8 cellular contexts compared by ENCODE assay signal in the genomic region with DNA sequence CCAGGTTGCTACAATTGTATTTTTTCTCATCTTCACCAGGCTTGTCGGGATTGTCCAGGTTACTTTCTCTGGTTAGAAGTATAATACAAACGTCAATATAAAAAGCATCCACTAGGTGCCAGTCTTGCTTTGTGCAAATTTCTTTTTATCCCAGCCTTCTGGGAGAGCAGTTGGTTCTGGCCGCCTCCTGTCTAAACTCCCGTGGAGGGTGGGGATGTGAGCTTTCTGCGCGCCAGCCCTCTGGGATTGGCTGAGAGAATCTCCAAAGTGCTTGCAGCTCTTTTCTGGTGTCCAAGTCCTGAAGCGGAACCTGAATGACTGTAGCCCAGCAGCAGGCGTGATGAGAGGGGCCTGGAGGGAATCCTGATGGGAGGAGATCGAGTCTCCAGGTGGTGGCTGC. TPM values are rescaled to one million over a fixed set of nuclear protein-coding genes. Genes with fewer than 3 reads are reported as not detected.
DNase-seq lines count a peak whose midpoint lies in the region; ATAC-seq and TF ChIP-seq lines count a peak whose summit lies in the region.

No MANE protein-coding gene starts in this region.

- WGBS in liver, result 28% methylated on average over 9 of the region's 9 CpGs

- H3K4me3 ChIP-seq in liver (ENCODE audit: low read depth in 1 of 3, low read length in 3 of 3), result no peak overlapping the region

- DNase-seq in Ammon's horn (ENCODE audit: low spot score) (peak; percentile 84), NCI-H2081 (lab: John Stamatoyannopoulos, UW) (peak; percentile 71 to 83), T1000 (lab: John Stamatoyannopoulos, UW) (peak; percentile 43), dedifferentiated amniotic fluid mesenchymal stem cell (ENCODE audit: extremely low spot score) (peak; percentile 89)
- peak; percentile 26 to 39 for DNase-seq in stimulated activated naive CD8-positive, alpha-beta T cell treated with anti-CD3 and anti-CD28 coated beads, Interleukin-15, amount 100 ng/mL, for 72 hours

- no peak overlapping the region for H3K27ac ChIP-seq in liver (ENCODE audit: low read depth in 1 of 2, low read length in 2 of 2)

- H3K9me3 ChIP-seq in liver (ENCODE audit: control insufficient read depth in 4 of 4, low read length in 3 of 4), result no peaks in the 10 kb centered on the region

- H3K4me1 Mint-ChIP-seq in stimulated activated naive CD8-positive, alpha-beta T cell treated with anti-CD3 and anti-CD28 coated beads, Interleukin-15, amount 100 ng/mL, for 72 hours, result peaks cover 5% of the 10 kb centered on the region

- H3K27ac Mint-ChIP-seq in stimulated activated naive CD8-positive, alpha-beta T cell treated with anti-CD3 and anti-CD28 coated beads, Interleukin-15, amount 100 ng/mL, for 72 hours, result no peak overlapping the region

- ATAC-seq in GM18861 (IDR thresholded peaks at IDR 0.05; ENCODE audit: unreplicated experiment), result peak; percentile 45
- peak; percentile 78 for ATAC-seq in stimulated activated naive CD8-positive, alpha-beta T cell treated with anti-CD3 and anti-CD28 coated beads, Interleukin-15, amount 100 ng/mL, for 72 hours
- no peak for ATAC-seq in HG03135 (IDR thresholded peaks at IDR 0.05; ENCODE audit: unreplicated experiment)

- H3K27me3 ChIP-seq in liver (ENCODE audit: control insufficient read depth in 4 of 4, insufficient read depth in 4 of 4, low read length in 3 of 4), result no peaks in the 10 kb centered on the region

- no peak overlapping the region for H3K4me3 Mint-ChIP-seq in stimulated activated naive CD8-positive, alpha-beta T cell treated with anti-CD3 and anti-CD28 coated beads, Interleukin-15, amount 100 ng/mL, for 72 hours

- TF ChIP-seq RAD21 in liver (IDR thresholded peaks at IDR 0.05), result peak; percentile 94 to 97

- peak; percentile 64 for TF ChIP-seq CTCF in liver (IDR thresholded peaks at IDR 0.05; ENCODE audit: low read depth, low read length, missing input control)

- no peaks in the 10 kb centered on the region for H3K36me3 ChIP-seq in liver (ENCODE audit: control insufficient read depth in 4 of 4, insufficient read depth in 3 of 4, low read depth in 1 of 4, low read length in 3 of 4)

- H3K9ac ChIP-seq in liver (ENCODE audit: low read depth in 1 of 2, low read length in 2 of 2), result no peak overlapping the region

- H3K27me3 Mint-ChIP-seq in stimulated activated naive CD8-positive, alpha-beta T cell treated with anti-CD3 and anti-CD28 coated beads, Interleukin-15, amount 100 ng/mL, for 72 hours, result no peaks in the 10 kb centered on the region

- H3K4me1 ChIP-seq in liver (ENCODE audit: control insufficient read depth in 4 of 4, insufficient read depth in 4 of 4, low read length in 3 of 4), result no peaks in the 10 kb centered on the region

- H3K9me3 Mint-ChIP-seq in stimulated activated naive CD8-positive, alpha-beta T cell treated with anti-CD3 and anti-CD28 coated beads, Interleukin-15, amount 100 ng/mL, for 72 hours, result no peaks in the 10 kb centered on the region

TF ChIP-seq in liver, 16 proteins besides CTCF, POLR2A, EP300 and RAD21:
- TF ChIP-seq SP1 (IDR thresholded peaks at IDR 0.05) (no peak), HNF4A (conservative IDR thresholded peaks at IDR 0.05) (no peak), RXRA (IDR thresholded peaks at IDR 0.05) (no peak), JUND (IDR thresholded peaks at IDR 0.05) (no peak), GABPA (IDR thresholded peaks at IDR 0.05 in 1 of 2, conservative IDR thresholded peaks at IDR 0.05 in 1 of 2) (no peak), HNF4G (IDR thresholded peaks at IDR 0.05) (no peak), NR2F2 (IDR thresholded peaks at IDR 0.05) (no peak), FOXA1 (IDR thresholded peaks at IDR 0.05) (no peak)
- TF ChIP-seq, protein P1, sequence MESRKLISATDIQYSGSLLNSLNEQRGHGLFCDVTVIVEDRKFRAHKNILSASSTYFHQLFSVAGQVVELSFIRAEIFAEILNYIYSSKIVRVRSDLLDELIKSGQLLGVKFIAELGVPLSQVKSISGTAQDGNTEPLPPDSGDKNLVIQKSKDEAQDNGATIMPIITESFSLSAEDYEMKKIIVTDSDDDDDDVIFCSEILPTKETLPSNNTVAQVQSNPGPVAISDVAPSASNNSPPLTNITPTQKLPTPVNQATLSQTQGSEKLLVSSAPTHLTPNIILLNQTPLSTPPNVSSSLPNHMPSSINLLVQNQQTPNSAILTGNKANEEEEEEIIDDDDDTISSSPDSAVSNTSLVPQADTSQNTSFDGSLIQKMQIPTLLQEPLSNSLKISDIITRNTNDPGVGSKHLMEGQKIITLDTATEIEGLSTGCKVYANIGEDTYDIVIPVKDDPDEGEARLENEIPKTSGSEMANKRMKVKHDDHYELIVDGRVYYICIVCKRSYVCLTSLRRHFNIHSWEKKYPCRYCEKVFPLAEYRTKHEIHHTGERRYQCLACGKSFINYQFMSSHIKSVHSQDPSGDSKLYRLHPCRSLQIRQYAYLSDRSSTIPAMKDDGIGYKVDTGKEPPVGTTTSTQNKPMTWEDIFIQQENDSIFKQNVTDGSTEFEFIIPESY (IDR thresholded peaks at IDR 0.05), result no peak
- TF ChIP-seq, protein P2, sequence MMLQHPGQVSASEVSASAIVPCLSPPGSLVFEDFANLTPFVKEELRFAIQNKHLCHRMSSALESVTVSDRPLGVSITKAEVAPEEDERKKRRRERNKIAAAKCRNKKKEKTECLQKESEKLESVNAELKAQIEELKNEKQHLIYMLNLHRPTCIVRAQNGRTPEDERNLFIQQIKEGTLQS (IDR thresholded peaks at IDR 0.05), result no peak

RNA-seq across cellular contexts. Expression of a gene that starts 22.4 kb away (rescaled TPM):
- total RNA-seq in liver, result under 1 TPM; 0.19 to 0.42 TPM
- polyA plus RNA-seq in liver, result under 1 TPM in 1 of 2 donors, not detected in 1; 0.15 TPM

Comparison
In these comparisons a context has a peak if more than half of its experiments do, and no peak if none do; other contexts are left out.
1. DNase-seq: peak in every context shown above with its lines; median percentile 89 in dedifferentiated amniotic fluid mesenchymal stem cell; 84 in Ammon's horn; 77 in NCI-H2081; 43 in T1000; 32 in stimulated activated naive CD8-positive, alpha-beta T cell treated with anti-CD3 and anti-CD28 coated beads, Interleukin-15, amount 100 ng/mL, for 72 hours.